Comparison of ENCODE assay signal across 8 cellular contexts in genomic region chr13:42039946-42040729, GRCh38. TPM values are rescaled to one million over a fixed set of nuclear protein-coding genes. Genes with fewer than 3 reads are reported as not detected.
DNase-seq lines count a peak whose midpoint lies in the region; ATAC-seq, FAIRE-seq and TF ChIP-seq lines count a peak whose summit lies in the region.

No MANE protein-coding gene starts in this region.

- peak; percentile 62 for ATAC-seq in GM21423 (IDR thresholded peaks at IDR 0.05; ENCODE audit: unreplicated experiment)

- H3K4me3 ChIP-seq in HUES48 (ENCODE audit: low read depth, low read length) (peak overlapping the region; percentile 83), fibroblast of the aortic adventitia (ENCODE audit: low read depth, low read length) (peak overlapping the region; percentile 85)

- H3K36me3 Mint-ChIP-seq in nephron progenitor cell (ENCODE audit: low read depth), result no peaks in the 10 kb centered on the region
- peaks cover 7% of the 10 kb centered on the region for H3K36me3 Mint-ChIP-seq in stimulated activated naive CD8-positive, alpha-beta T cell treated with anti-CD3 and anti-CD28 coated beads, Interleukin-15, Interleukin-2, amounts not matched to agents 100 ng/mL and 50 ng/mL, for 24 hours (ENCODE audit: low read depth)

- peaks cover 32% of the 10 kb centered on the region for H3K27me3 Mint-ChIP-seq in nephron progenitor cell (ENCODE audit: low read depth, poor library complexity)
- H3K27me3 Mint-ChIP-seq in stimulated activated naive CD8-positive, alpha-beta T cell treated with anti-CD3 and anti-CD28 coated beads, Interleukin-15, Interleukin-2, amounts not matched to agents 100 ng/mL and 50 ng/mL, for 24 hours, result peaks cover 18% of the 10 kb centered on the region

- H3K4me1 Mint-ChIP-seq in nephron progenitor cell, result peaks cover 32% of the 10 kb centered on the region
- peaks cover 33% of the 10 kb centered on the region for H3K4me1 Mint-ChIP-seq in stimulated activated naive CD8-positive, alpha-beta T cell treated with anti-CD3 and anti-CD28 coated beads, Interleukin-15, Interleukin-2, amounts not matched to agents 100 ng/mL and 50 ng/mL, for 24 hours (ENCODE audit: low read depth)

- peaks cover 5% of the 10 kb centered on the region; the same call in 1 of the 2 replicates for H3K9me3 ChIP-seq in HUES48 (ENCODE audit: control insufficient read depth, insufficient read depth, low read length)

- DNase-seq in DMS153 (lab: John Stamatoyannopoulos, UW), result peak; percentile 60
- peak; percentile 63 for DNase-seq in RCC 7860 (ENCODE audit: low spot score)
- peak; percentile 84 for DNase-seq in activated T-helper 9 cell treated with anti-CD3 and anti-CD28 coated beads, Interleukin-2, amount 50 U/mL, for 16 hours (ENCODE audit: low read depth)
- DNase-seq in fibroblast of the aortic adventitia (ENCODE audit: low read depth), result peak; percentile 87
- peak; percentile 88 for DNase-seq in nephron progenitor cell

- peak overlapping the region; percentile 74 for H3K27ac ChIP-seq in HUES48 (ENCODE audit: low read depth, low read length)

- peaks cover 62% of the 10 kb centered on the region for H3K27me3 ChIP-seq in HUES48 (ENCODE audit: control insufficient read depth, insufficient read depth, low read length)

- FAIRE-seq in RCC 7860 (lab: Jason Lieb, UNC), result no peak

- H3K4me3 Mint-ChIP-seq in nephron progenitor cell, result peak overlapping the region; percentile 90
- peak overlapping the region; percentile 82 for H3K4me3 Mint-ChIP-seq in stimulated activated naive CD8-positive, alpha-beta T cell treated with anti-CD3 and anti-CD28 coated beads, Interleukin-15, Interleukin-2, amounts not matched to agents 100 ng/mL and 50 ng/mL, for 24 hours

- H3K36me3 ChIP-seq in HUES48 (ENCODE audit: control insufficient read depth, insufficient read depth, low read length), result no peaks in the 10 kb centered on the region

- H3K27ac Mint-ChIP-seq in nephron progenitor cell, result peak overlapping the region; percentile 67
- H3K27ac Mint-ChIP-seq in stimulated activated naive CD8-positive, alpha-beta T cell treated with anti-CD3 and anti-CD28 coated beads, Interleukin-15, Interleukin-2, amounts not matched to agents 100 ng/mL and 50 ng/mL, for 24 hours, result peak overlapping the region; percentile 78

- peak; percentile 13 for TF ChIP-seq CTCF in fibroblast of the aortic adventitia (IDR thresholded peaks at IDR 0.05; ENCODE audit: insufficient read depth, low read length)
- TF ChIP-seq CTCF in nephron progenitor cell (IDR thresholded peaks at IDR 0.05), result no peak

- H3K9me3 Mint-ChIP-seq in nephron progenitor cell, result peaks cover 24% of the 10 kb centered on the region
- peaks cover 10% of the 10 kb centered on the region for H3K9me3 Mint-ChIP-seq in stimulated activated naive CD8-positive, alpha-beta T cell treated with anti-CD3 and anti-CD28 coated beads, Interleukin-15, Interleukin-2, amounts not matched to agents 100 ng/mL and 50 ng/mL, for 24 hours

- H3K4me1 ChIP-seq in HUES48 (ENCODE audit: control insufficient read depth, insufficient read depth, low read length), result peaks cover 13% of the 10 kb centered on the region

- H3K9ac ChIP-seq in HUES48 (ENCODE audit: low read depth, low read length), result peak overlapping the region; percentile 82

RNA-seq across cellular contexts. Expression of gene DGKH, which starts 8.3 kb away (rescaled TPM):
- 17.1 and 26.3 TPM in 2 replicates for total RNA-seq in fibroblast of the aortic adventitia (ENCODE audit: low replicate concordance)

Comparison
In these comparisons a context has a peak if more than half of its experiments do, and no peak if none do; other contexts are left out.
1. Peak in every context shown above with its lines: DNase-seq, ATAC-seq, H3K4me3 ChIP-seq and H3K27ac ChIP-seq.